Comparison of ENCODE assay signal across 24 cellular contexts in genomic region chr5:73495772-73496346, GRCh38. TPM values are rescaled to one million over a fixed set of nuclear protein-coding genes. Genes with fewer than 3 reads are reported as not detected.
DNase-seq lines count a peak whose midpoint lies in the region; ATAC-seq and TF ChIP-seq lines count a peak whose summit lies in the region.
"Had no signal": no experiment of that assay in that cellular context is flagged by ENCODE, and none has a peak within 500 bp of the region (broad histone marks: within the 10 kb centered on the region; RNA-seq: fewer than 3 reads in every experiment).

No MANE protein-coding gene starts in this region.

- no peak overlapping the region for H3K56ac ChIP-seq in mesendoderm (ENCODE audit: low read length)

- H3K36me3 ChIP-seq in mesendoderm (ENCODE audit: control insufficient read depth, insufficient read depth, low read length) = no peaks in the 10 kb centered on the region
- no peaks in the 10 kb centered on the region for H3K36me3 ChIP-seq in transverse colon

- peak; percentile 27 for DNase-seq in SIG-M5 treated with dmso at 0.1 percent for 504 hours (lab: John Stamatoyannopoulos, UW; ENCODE audit: unreplicated experiment)
- DNase-seq in SIG-M5 (lab: John Stamatoyannopoulos, UW) = no peak
- peak; percentile 22 for DNase-seq in mesendoderm
- no peak for DNase-seq in transverse colon
- DNase-seq in NCI-H1436 treated with DMSO at 0.1 percent for 48 hours (lab: John Stamatoyannopoulos, UW) = no peak
- no peak for DNase-seq in SHP77 (lab: John Stamatoyannopoulos, UW)
- DNase-seq: 8988T; AML-193; C1 segment of cervical spinal cord; CD8-positive, alpha-beta memory T cell; DMS53; GDM1; KG1; NCI-H1105; NCI-H1694; NCI-H2081; NCI-H446 treated with DMSO at 0.1 percent for 48 hours; NCI-H526 treated with DMSO at 0.1 percent for 48 hours; OCI-M1; Right ventricle myocardium superior; T-helper 1 cell had no signal

- H2BK120ac ChIP-seq in mesendoderm (ENCODE audit: low read depth, low read length) = no peak overlapping the region

- no peak overlapping the region for H3K18ac ChIP-seq in mesendoderm (ENCODE audit: low read length)

- H3K4me1 ChIP-seq in mesendoderm (ENCODE audit: control insufficient read depth, low read depth, low read length) (peaks cover 3% of the 10 kb centered on the region), transverse colon (peaks cover 6 to 50% (median 29%) of the 10 kb centered on the region in 4 donors)

- no peaks in the 10 kb centered on the region for H3K27me3 ChIP-seq in mesendoderm (ENCODE audit: insufficient read depth, low read length, poor library complexity)
- peaks cover 16% of the 10 kb centered on the region for H3K27me3 ChIP-seq in transverse colon

- H3K4me2 ChIP-seq in mesendoderm (ENCODE audit: low read length) = no peak overlapping the region

- H4K8ac ChIP-seq in mesendoderm (ENCODE audit: low read depth, low read length) = no peak overlapping the region

- TF ChIP-seq CTCF in VCaP (conservative IDR thresholded peaks at IDR 0.05) (no peak), transverse colon (IDR thresholded peaks at IDR 0.05) (no peak)

- H2BK5ac ChIP-seq in mesendoderm (ENCODE audit: low read length) = no peak overlapping the region

- H2BK15ac ChIP-seq in mesendoderm (replicated peaks; ENCODE audit: low read depth) = no peak overlapping the region

- H3K23ac ChIP-seq in mesendoderm (ENCODE audit: low read length) = no peak overlapping the region

- intact Hi-C loops in transverse colon (cut with DNase I; ENCODE audit: low total_unique reads) = no loop called here

- H2AK5ac ChIP-seq in mesendoderm (ENCODE audit: low read length) = no peak overlapping the region

- H3K4me3 ChIP-seq in mesendoderm (ENCODE audit: low read length) (no peak overlapping the region), transverse colon (no peak overlapping the region)

- H3K9ac ChIP-seq in mesendoderm (ENCODE audit: low read length) = no peak overlapping the region

- H3K27ac ChIP-seq in VCaP (peak overlapping the region; percentile 86), mesendoderm (ENCODE audit: low read depth, low read length) (no peak overlapping the region), transverse colon (peak overlapping the region in 3 of 4 donors; percentile 36 to 99 (median 89))

- no peak for TF ChIP-seq EP300 in transverse colon (IDR thresholded peaks at IDR 0.05; ENCODE audit: low read depth)

- no peak for TF ChIP-seq POLR2A in transverse colon (IDR thresholded peaks at IDR 0.05)

- H3K9me3 ChIP-seq in transverse colon = no peaks in the 10 kb centered on the region

- in situ Hi-C loops in transverse colon (cut with MboI; ENCODE audit: low pct_ligation_motif_present in 1 of 4, low pct_unique_long_range_greater_than_20kb in 1 of 4, low sequenced_read_pairs in 3 of 4) = no loop called here

- ATAC-seq in HG02970 (IDR thresholded peaks at IDR 0.05; ENCODE audit: low FRiP score, unreplicated experiment) = no peak
- ATAC-seq: HCT116 had no signal

- H4K5ac ChIP-seq in mesendoderm (ENCODE audit: low read length) = no peak overlapping the region

- no peak overlapping the region for H3K4ac ChIP-seq in mesendoderm (ENCODE audit: low read depth, low read length)

- no peaks in the 10 kb centered on the region for H3K79me1 ChIP-seq in mesendoderm (ENCODE audit: low read length)

- no CpG with 5 or more reads among the region's 4 CpGs for WGBS in mesendoderm (ENCODE audit: extremely low coverage, insufficient coverage, low lambda C conversion rate)
- WGBS in transverse colon (ENCODE audit: low coverage in 1 of 2), 2 donors = 68 to 72% methylated on average over 3 to 4 of the region's 4 CpGs

- peaks cover 20% of the 10 kb centered on the region for H3K79me2 ChIP-seq in mesendoderm (ENCODE audit: control insufficient read depth, insufficient read depth, low read length)

RNA-seq across cellular contexts. Expression of gene BTF3, which starts 2.4 kb away (rescaled TPM):
- 1,570 TPM for polyA plus RNA-seq in mesendoderm (2013, experiment 1 of 2)
- polyA plus RNA-seq in mesendoderm (2013, experiment 2 of 2) = 1,558 TPM
- 100 to 1,000 TPM; 312 to 416 (median 396) TPM for total RNA-seq in transverse colon

RNA-seq across cellular contexts. Expression of gene FOXD1, which starts 47.3 kb away (rescaled TPM):
- polyA plus RNA-seq in mesendoderm (2013, experiment 1 of 2) = 0.25 TPM
- polyA plus RNA-seq in mesendoderm (2013, experiment 2 of 2) = 0.21 TPM
- not detected for total RNA-seq in transverse colon
- total RNA-seq: Right ventricle myocardium superior had no signal
- polyA plus RNA-seq: CD8-positive, alpha-beta memory T cell had no signal

Comparison
In these comparisons a context has a peak if more than half of its experiments do, and no peak if none do; other contexts are left out.
1. DNase-seq: peak in SIG-M5 treated with dmso at 0.1 percent for 504 hours (single experiment) and mesendoderm (single experiment); none in SIG-M5 (single experiment), transverse colon (single experiment), NCI-H1436 treated with DMSO at 0.1 percent for 48 hours (single experiment) and SHP77 (0 of 2).